Comparison of ENCODE assay signal across 24 cellular contexts in the genomic region with DNA sequence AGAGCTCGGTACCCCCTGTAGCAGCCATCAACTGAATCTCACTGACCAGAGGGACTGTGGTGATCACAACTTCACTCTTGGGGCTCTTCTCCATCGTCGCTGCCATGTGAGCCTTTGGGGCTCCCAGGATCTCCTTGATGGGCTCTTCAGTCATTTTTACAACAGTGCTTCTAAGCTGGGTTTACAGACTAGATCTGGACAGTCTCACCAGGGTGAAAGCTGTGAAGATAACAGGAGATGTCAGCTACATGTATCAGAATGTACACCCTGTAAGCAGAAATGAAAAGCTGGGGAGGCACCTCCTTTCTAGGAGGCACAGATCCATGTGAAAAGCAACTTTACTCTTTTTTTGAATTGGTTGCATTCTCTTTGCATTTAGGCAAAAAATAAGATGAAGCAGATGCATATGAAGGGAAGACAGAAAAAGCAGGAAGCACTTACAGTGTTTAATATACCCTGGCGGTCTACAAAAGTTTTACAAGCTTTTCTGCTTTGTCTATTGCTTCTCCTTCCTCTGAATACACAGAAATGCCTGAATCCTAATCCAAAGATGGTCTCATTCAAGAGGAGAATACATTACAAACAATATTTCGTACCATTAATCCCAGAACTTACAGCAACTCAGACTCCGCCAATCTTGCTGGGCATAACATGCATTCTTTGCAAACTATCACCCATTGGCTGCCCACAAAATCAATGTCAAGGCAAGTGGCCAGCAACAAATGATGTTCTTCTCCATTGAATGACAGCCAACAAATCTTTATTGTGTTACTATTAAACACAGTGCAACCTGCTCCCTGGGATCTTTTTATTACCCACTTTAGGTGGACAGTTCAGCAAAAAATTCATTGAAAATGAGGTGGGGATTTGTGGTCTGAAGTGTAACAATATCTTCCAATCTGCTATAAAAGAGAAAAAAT. TPM values are rescaled to one million over a fixed set of nuclear protein-coding genes. Genes with fewer than 3 reads are reported as not detected.
A peak's percentile ranks its signal among the peaks of the same experiment; 100 is the strongest.
DNase-seq lines count a peak whose midpoint lies in the region; ATAC-seq and TF ChIP-seq lines count a peak whose summit lies in the region.
"Had no signal": no experiment of that assay in that cellular context is flagged by ENCODE, and none has a peak within 500 bp of the region (broad histone marks: within the 10 kb centered on the region; RNA-seq: fewer than 3 reads in every experiment).

No MANE protein-coding gene starts in this region.

- DNase-seq in A673 (ENCODE audit: low spot score), result peak; percentile 55
- DNase-seq in NB4 (ENCODE audit: low read depth), result peak; percentile 48
- peak; percentile 52 for DNase-seq in fibroblast of villous mesenchyme (ENCODE audit: low read depth)
- DNase-seq in psoas muscle, result no peak
- DNase-seq in NCI-H82 (lab: John Stamatoyannopoulos, UW), result no peak
- DNase-seq in COLO829 (ENCODE audit: low spot score), result no peak
- DNase-seq in Calu3, result no peak
- no peak for DNase-seq in NCI-H2029 (lab: John Stamatoyannopoulos, UW)
- DNase-seq: activated CD4-positive, CD25-positive, alpha-beta regulatory T cell; effector memory CD4-positive, alpha-beta T cell; MM.1S; NCI-H2081 treated with DMSO at 0.1 percent for 48 hours; NCI-H524; OCI-M1; uterus had no signal

- H3K27ac ChIP-seq in A673 (ENCODE audit: low read depth, low read length, poor library complexity, severe bottlenecking), result peak overlapping the region; percentile 71
- no peak overlapping the region for H3K27ac ChIP-seq in psoas muscle
- H3K27ac ChIP-seq: foreskin keratinocyte, prostate gland, uterus had no signal

- no peak for ATAC-seq in psoas muscle
- ATAC-seq: stimulated activated memory B cell treated with anti-CD40 and anti-IgM and Interleukin-4, amounts not matched to agents 10 μg/mL and 1 μg/mL and 100 μg/mL, for 72 hours had no signal

- POLR2A ChIA-PET in A673 (lab: Charles Lee; ENCODE audit: low non-redundant PET), result no interaction called here

- H3K36me3 Mint-ChIP-seq in Calu3 (ENCODE audit: insufficient read depth, unreplicated experiment), result peaks cover 4% of the 10 kb centered on the region
- H3K36me3 Mint-ChIP-seq: stimulated activated memory B cell treated with anti-CD40 and anti-IgM and Interleukin-4, amounts not matched to agents 10 μg/mL and 1 μg/mL and 100 μg/mL, for 72 hours had no signal

- H3K9me3 Mint-ChIP-seq in Calu3 (ENCODE audit: low read depth, unreplicated experiment), result no peaks in the 10 kb centered on the region
- H3K9me3 Mint-ChIP-seq: activated T-helper 2 cell treated with anti-CD3 and anti-CD28 coated beads, Interferon-gamma antibody, Interleukin-2, Interleukin-4, amounts not matched to agents 10 μg/mL and 5 μg/mL and 100 μg/mL, durations not matched to agents 14 hours and 24 hours and 36 hours; central memory CD8-positive, alpha-beta T cell; stimulated activated memory B cell treated with anti-CD40 and anti-IgM and Interleukin-4, amounts not matched to agents 10 μg/mL and 1 μg/mL and 100 μg/mL, for 72 hours had no signal

- TF ChIP-seq CTCF in A673 (conservative IDR thresholded peaks at IDR 0.05; ENCODE audit: low read depth, low read length) (0 out of 2 replicates have a peak, but pooled peaks have one; percentile 21), NB4 (IDR thresholded peaks at IDR 0.05; ENCODE audit: low read depth, low read length) (no peak), fibroblast of villous mesenchyme (IDR thresholded peaks at IDR 0.05; ENCODE audit: insufficient read depth, low read depth, low read length) (no peak), psoas muscle (IDR thresholded peaks at IDR 0.05) (no peak), Calu3 (IDR thresholded peaks at IDR 0.05; ENCODE audit: unreplicated experiment) (no peak)

- H3K4me3 ChIP-seq in A673 (ENCODE audit: low read depth, low read length, poor library complexity, severe bottlenecking), result peak overlapping the region; percentile 14
- no peak overlapping the region for H3K4me3 ChIP-seq in NB4 (ENCODE audit: low read depth, low read length)
- H3K4me3 ChIP-seq in fibroblast of villous mesenchyme (ENCODE audit: low read depth, low read length), result peak overlapping the region; percentile 53
- H3K4me3 ChIP-seq in psoas muscle, result peak overlapping the region; percentile 65
- H3K4me3 ChIP-seq: uterus had no signal

- no peak overlapping the region for H3K4me3 Mint-ChIP-seq in Calu3 (ENCODE audit: low read depth, unreplicated experiment)
- H3K4me3 Mint-ChIP-seq: central memory CD8-positive, alpha-beta T cell; stimulated activated memory B cell treated with anti-CD40 and anti-IgM and Interleukin-4, amounts not matched to agents 10 μg/mL and 1 μg/mL and 100 μg/mL, for 72 hours had no signal

- H3K36me3 ChIP-seq in A673 (ENCODE audit: insufficient read depth, low read length, poor library complexity, severe bottlenecking) (peaks cover 6% of the 10 kb centered on the region), psoas muscle (ENCODE audit: insufficient read depth in 1 of 2, low read depth in 1 of 2) (peaks cover 0 to 8% of the 10 kb centered on the region in 2 donors)
- H3K36me3 ChIP-seq: prostate gland, SJSA1, uterus had no signal

- H3K9me3 ChIP-seq in A673 (ENCODE audit: low read depth, low read length, poor library complexity, severe bottlenecking) (no peaks in the 10 kb centered on the region), psoas muscle (no peaks in the 10 kb centered on the region)
- H3K9me3 ChIP-seq: prostate gland, SJSA1, uterus had no signal

- intact Hi-C loops in A673 (cut with micrococcal nuclease; ENCODE audit: unreplicated experiment), result no loop called here
- intact Hi-C loops in psoas muscle (cut with DNase I), result loop anchor here in 1 of 2 donors (5.0 kb wide), 1 partner anchor 51 kb away; no protein-coding TSS in a partner anchor
- intact Hi-C loops in Calu3 (cut with micrococcal nuclease; ENCODE audit: unreplicated experiment), result no loop called here

- H3K27me3 ChIP-seq in A673 (replicated peaks; ENCODE audit: insufficient read depth, low read depth, low read length, poor library complexity), result no peaks in the 10 kb centered on the region
- H3K27me3 ChIP-seq in psoas muscle (ENCODE audit: insufficient read depth in 3 of 3, low read length in 2 of 3), result peaks cover 0 to 2% (median 0%) of the 10 kb centered on the region in 3 donors
- H3K27me3 ChIP-seq: foreskin keratinocyte, SJSA1, uterus had no signal

- H3K4me1 Mint-ChIP-seq in Calu3 (ENCODE audit: low read depth, unreplicated experiment), result peaks cover 12% of the 10 kb centered on the region
- H3K4me1 Mint-ChIP-seq: central memory CD8-positive, alpha-beta T cell had no signal

- no peak overlapping the region for H3K27ac Mint-ChIP-seq in Calu3 (ENCODE audit: unreplicated experiment)
- H3K27ac Mint-ChIP-seq: activated T-helper 2 cell treated with anti-CD3 and anti-CD28 coated beads, Interferon-gamma antibody, Interleukin-2, Interleukin-4, amounts not matched to agents 10 μg/mL and 5 μg/mL and 100 μg/mL, durations not matched to agents 14 hours and 24 hours and 36 hours; stimulated activated memory B cell treated with anti-CD40 and anti-IgM and Interleukin-4, amounts not matched to agents 10 μg/mL and 1 μg/mL and 100 μg/mL, for 72 hours had no signal

- CTCF ChIA-PET in A673 (lab: Charles Lee), result interaction anchor here (0.5 kb wide), 1 partner anchor 24 kb away, joined by 13 read pairs; no protein-coding TSS in a partner anchor
- CTCF ChIA-PET in Calu3 (lab: Charles Lee), result interaction anchor here (1.0 kb wide), 1 partner anchor 17 kb away, joined by 4 read pairs; no protein-coding TSS in a partner anchor

- H3K27me3 Mint-ChIP-seq in Calu3 (ENCODE audit: unreplicated experiment), result peaks cover 12% of the 10 kb centered on the region

- peaks cover 54% of the 10 kb centered on the region for H3K4me1 ChIP-seq in A673 (ENCODE audit: insufficient read depth, low read length, poor library complexity, severe bottlenecking)
- peaks cover 18% of the 10 kb centered on the region for H3K4me1 ChIP-seq in psoas muscle
- H3K4me1 ChIP-seq: foreskin keratinocyte, prostate gland, uterus had no signal

- WGBS in psoas muscle, 3 donors, result 92 to 95% (median 94%) methylated on average over 6 of the region's 6 CpGs

- TF ChIP-seq POLR2A in NB4 (IDR thresholded peaks at IDR 0.05; ENCODE audit: extremely low read depth, insufficient read length), result no peak

- no TSS peak for BruUV-seq in A673 (replicated peaks; lab: Mats Ljungman, UMichigan)
- BruUV-seq in Calu3 (replicated peaks; lab: Mats Ljungman, UMichigan), result no TSS peak

RNA-seq across cellular contexts. Expression of a gene that starts 1.5 kb away (rescaled TPM):
- total RNA-seq in A673 (2021) (7.9 and 9.3 TPM in 2 replicates), fibroblast of villous mesenchyme (under 0.01 and 1.3 TPM in 2 replicates), psoas muscle (1 to 10 TPM; 2.3 to 8.2 (median 4.9) TPM), Calu3 (2022) (not detected in 2 replicates)
- 10 to 100 TPM in 2 of 3 donors, 1 to 10 TPM in 1; 2.3 to 79.9 (median 13.3) TPM for polyA plus RNA-seq in psoas muscle
- total RNA-seq: activated CD8-positive, alpha-beta memory T cell treated with anti-CD3 and anti-CD28 coated beads for 36 hours; activated T-helper 2 cell treated with anti-CD3 and anti-CD28 coated beads, Interferon-gamma antibody, Interleukin-2, Interleukin-4, amounts not matched to agents 10 μg/mL and 5 μg/mL and 100 μg/mL, durations not matched to agents 14 hours and 24 hours and 36 hours; T-helper 2 cell treated with Interferon-gamma antibody and Interleukin-4, amounts not matched to agents 100 ng/mL and 5 ng/mL, for 36 hours had no signal
- polyA plus RNA-seq: neural cell had no signal

RNA-seq across cellular contexts. Expression of a gene that starts 29.7 kb away (rescaled TPM):
- 6.4 and 9.8 TPM in 2 replicates for total RNA-seq in A673 (2021)
- 11.2 and 13.9 TPM in 2 replicates for total RNA-seq in fibroblast of villous mesenchyme
- 10 to 100 TPM in 3 of 4 donors, 1 to 10 TPM in 1; 9.7 to 24.8 (median 12.2) TPM for total RNA-seq in psoas muscle
- 10 to 100 TPM; 14.7 to 19.4 (median 14.9) TPM for polyA plus RNA-seq in psoas muscle
- 19.6 and 20.1 TPM in 2 replicates for total RNA-seq in Calu3 (2022)

Comparison
In these comparisons a context has a peak if more than half of its experiments do, and no peak if none do; other contexts are left out.
1. DNase-seq: peak in A673 (single experiment), NB4 (single experiment) and fibroblast of villous mesenchyme (single experiment); none in psoas muscle (0 of 2), NCI-H82 (single experiment), COLO829 (single experiment), Calu3 (single experiment) and NCI-H2029 (single experiment).